ENCODE assay signal across 22 cellular contexts in the genomic region with DNA sequence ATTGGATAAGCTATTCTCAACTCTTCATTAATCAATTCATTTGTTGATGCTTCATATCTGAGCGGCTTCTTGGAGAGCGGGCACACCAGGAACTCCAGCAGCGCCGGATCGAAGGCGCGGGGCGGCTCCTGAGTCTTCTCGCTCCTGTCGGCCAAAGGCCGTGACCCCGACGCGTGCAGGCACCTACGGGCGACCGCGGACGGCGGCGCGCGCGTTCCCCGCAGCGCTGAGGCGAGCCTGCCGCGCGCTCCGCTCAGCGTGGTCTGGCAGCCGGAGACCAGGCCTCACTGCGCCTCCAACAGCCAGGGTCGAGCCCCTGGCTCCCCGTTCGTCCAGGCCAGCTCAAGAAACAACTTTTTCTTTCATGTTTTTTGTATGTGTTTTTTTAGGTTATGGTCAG.
DNase-seq lines count a peak whose midpoint lies in the region; ATAC-seq, FAIRE-seq and TF ChIP-seq lines count a peak whose summit lies in the region.
"Had no signal": no experiment of that assay in that cellular context is flagged by ENCODE, and none has a peak within 500 bp of the region (broad histone marks: within the 10 kb centered on the region; RNA-seq: fewer than 3 reads in every experiment).

No MANE protein-coding gene starts in this region.

- TF ChIP-seq EP300 in HepG2 (IDR thresholded peaks at IDR 0.05; ENCODE audit: low read depth in 2 of 2, low read length in 2 of 2) (no peak), HepG2 (CRISPR knock-in tag; IDR thresholded peaks at IDR 0.05; ENCODE audit: borderline replicate concordance) (no peak)

- peak overlapping the region; percentile 29 for H3K27ac Mint-ChIP-seq in activated naive CD8-positive, alpha-beta T cell treated with anti-CD3 and anti-CD28 coated beads for 36 hours
- H3K27ac Mint-ChIP-seq: B cell had no signal

- peaks cover 31% of the 10 kb centered on the region for H3K36me3 Mint-ChIP-seq in activated naive CD8-positive, alpha-beta T cell treated with anti-CD3 and anti-CD28 coated beads for 36 hours

- H3K4me2 ChIP-seq in HepG2 (ENCODE audit: low read depth, low read length): no peak overlapping the region
- H3K4me2 ChIP-seq: A549 had no signal

- H3K4me3 ChIP-seq in HUES6 (ENCODE audit: low read depth, low read length) (no peak overlapping the region), HepG2 (replicated peaks in 1 of 3; ENCODE audit: insufficient read depth in 1 of 3, low read depth in 2 of 3, low read length in 3 of 3) (no peak overlapping the region), testis (peak overlapping the region in 1 of 2 donors; percentile 0)
- H3K4me3 ChIP-seq: A549, SJCRH30 had no signal

- no TSS peak for BruUV-seq in HepG2 (replicated peaks; lab: Mats Ljungman, UMichigan)

- no peak overlapping the region for H2AFZ ChIP-seq in HepG2 (ENCODE audit: low read length)

- TF ChIP-seq POLR2A in HepG2 (IDR thresholded peaks at IDR 0.05; ENCODE audit: insufficient read depth in 1 of 2, low read depth in 2 of 2, low read length in 2 of 2): no peak
- no peak for TF ChIP-seq POLR2A in testis (IDR thresholded peaks at IDR 0.05)

- no peaks in the 10 kb centered on the region for H3K9me3 Mint-ChIP-seq in activated naive CD8-positive, alpha-beta T cell treated with anti-CD3 and anti-CD28 coated beads for 36 hours
- H3K9me3 Mint-ChIP-seq: CD14-positive monocyte had no signal

- no peaks in the 10 kb centered on the region for H3K27me3 ChIP-seq in HUES6 (ENCODE audit: control insufficient read depth, insufficient read depth, low read length)
- H3K27me3 ChIP-seq in HepG2 (ENCODE audit: control insufficient read depth in 1 of 2, insufficient read depth in 2 of 2, low read length in 2 of 2): no peaks in the 10 kb centered on the region
- no peaks in the 10 kb centered on the region for H3K27me3 ChIP-seq in testis
- H3K27me3 ChIP-seq: SJCRH30 had no signal

- no peaks in the 10 kb centered on the region for H3K79me2 ChIP-seq in HepG2 (ENCODE audit: insufficient read depth, low read length)

- CTCF ChIA-PET in HepG2 (lab: Yijun Ruan, JAX; ENCODE audit: low intra/inter-chr PET ratio, low total read pairs): no interaction called here

- H3K36me3 ChIP-seq in HUES6 (ENCODE audit: control insufficient read depth, insufficient read depth, low read length) (peaks cover 15% of the 10 kb centered on the region; the same call in 1 of the 2 replicates), HepG2 (replicated peaks in 1 of 2; ENCODE audit: control insufficient read depth in 1 of 2, insufficient read depth in 2 of 2, low read length in 2 of 2) (peaks cover 6 to 18% of the 10 kb centered on the region in 2 experiments), testis (ENCODE audit: low read depth, missing control alignments) (no peaks in the 10 kb centered on the region)
- H3K36me3 ChIP-seq: SJCRH30 had no signal

- no peak for TF ChIP-seq CTCF in HepG2 (CRISPR knock-in tag; IDR thresholded peaks at IDR 0.05)
- TF ChIP-seq CTCF in testis (IDR thresholded peaks at IDR 0.05): no peak

- H3K9ac ChIP-seq in HUES6 (ENCODE audit: low read length): no peak overlapping the region
- no peak overlapping the region for H3K9ac ChIP-seq in HepG2 (ENCODE audit: insufficient read depth, low read depth, low read length)

- H3K9me3 ChIP-seq in HUES6 (ENCODE audit: control insufficient read depth, insufficient read depth, low read depth, low read length): no peaks in the 10 kb centered on the region
- H3K9me3 ChIP-seq in HepG2 (ENCODE audit: low read length): no peaks in the 10 kb centered on the region
- no peaks in the 10 kb centered on the region for H3K9me3 ChIP-seq in testis
- H3K9me3 ChIP-seq: A549, SJCRH30 had no signal

- no peaks in the 10 kb centered on the region for H4K20me1 ChIP-seq in HepG2 (ENCODE audit: insufficient read depth, low read length)

- in situ Hi-C loops in HepG2 (cut with HindIII; ENCODE audit: extremely low pct_ligation_motif_present, low pct_unique_long_range_greater_than_20kb): no loop called here

- peaks cover 14% of the 10 kb centered on the region for H3K4me1 Mint-ChIP-seq in activated naive CD8-positive, alpha-beta T cell treated with anti-CD3 and anti-CD28 coated beads for 36 hours
- H3K4me1 Mint-ChIP-seq: CD14-positive monocyte had no signal

- no peak overlapping the region for H3K4me3 Mint-ChIP-seq in activated naive CD8-positive, alpha-beta T cell treated with anti-CD3 and anti-CD28 coated beads for 36 hours
- H3K4me3 Mint-ChIP-seq: B cell, CD14-positive monocyte had no signal

- WGBS in HepG2 (ENCODE audit: low lambda C conversion rate): 98% methylated on average over 37 of the region's 37 CpGs
- WGBS in testis, 2 donors: 75 to 81% methylated on average over 36 to 37 of the region's 37 CpGs

- intact Hi-C loops in HepG2 (cut with micrococcal nuclease; ENCODE audit: unreplicated experiment): no loop called here
- intact Hi-C loops in testis (cut with DNase I; ENCODE audit: low total_unique reads): no loop called here

- POLR2A ChIA-PET in HepG2 (lab: Yijun Ruan, JAX): no interaction called here

- no peak for FAIRE-seq in HepG2 (lab: Jason Lieb, UNC)
- FAIRE-seq: A549, H1, RCC 7860 had no signal

- ATAC-seq in HepG2 (peak; percentile 44), GM19467 (IDR thresholded peaks at IDR 0.05; ENCODE audit: unreplicated experiment) (no peak)

- DNase-seq in activated naive CD8-positive, alpha-beta T cell treated with anti-CD3 and anti-CD28 coated beads for 36 hours: no peak
- DNase-seq in HepG2 (ENCODE audit: low spot score) (no peak), testis (peak; percentile 24), NCI-H1436 treated with DMSO at 0.1 percent for 48 hours (lab: John Stamatoyannopoulos, UW) (no peak)
- no peak for DNase-seq in stimulated activated CD4-positive, alpha-beta T cell treated with anti-CD3 and anti-CD28 coated beads, Interleukin-4, amount 100 ng/mL, for 24 hours
- DNase-seq: EL, GF-D8, KBM-7, NCI-H1092, NCI-H146, NCI-H2029, NCI-H2227 treated with DMSO at 0.1 percent for 48 hours, NCI-H510A treated with DMSO at 0.1 percent for 48 hours, NCI-H774, SJCRH30 had no signal

- TF ChIP-seq RAD21 in HepG2 (CRISPR knock-in tag; IDR thresholded peaks at IDR 0.05): no peak

- H3K27ac ChIP-seq in HUES6 (ENCODE audit: low read depth, low read length) (0 out of 2 replicates have a peak overlapping the region, but pooled peaks have one; percentile 15), HepG2 (ENCODE audit: extremely low read length, insufficient read depth, low read length) (no peak overlapping the region), testis (no peak overlapping the region)
- H3K27ac ChIP-seq: A549, SJCRH30 had no signal

- H3K4me1 ChIP-seq in HUES6 (ENCODE audit: control insufficient read depth, insufficient read depth, low read length) (peaks cover 1% of the 10 kb centered on the region; the same call in 1 of the 2 replicates), HepG2 (ENCODE audit: insufficient read depth, low read length) (no peaks in the 10 kb centered on the region), testis (peaks cover 5% of the 10 kb centered on the region)
- H3K4me1 ChIP-seq: A549, SJCRH30 had no signal

- no peaks in the 10 kb centered on the region for H3K27me3 Mint-ChIP-seq in activated naive CD8-positive, alpha-beta T cell treated with anti-CD3 and anti-CD28 coated beads for 36 hours
- H3K27me3 Mint-ChIP-seq: B cell had no signal

TF ChIP-seq in HepG2, 621 proteins besides CTCF, POLR2A, EP300 and RAD21:
- no peak for TF ChIP-seq PAX8 (CRISPR knock-in tag; IDR thresholded peaks at IDR 0.05; ENCODE audit: borderline replicate concordance)
- peak; percentile 34 for TF ChIP-seq RBM22 (optimal IDR thresholded peaks at IDR 0.05; ENCODE audit: low read length)
- peak; percentile 43 for TF ChIP-seq AGO2 (optimal IDR thresholded peaks at IDR 0.05; ENCODE audit: low read depth, low read length)
